Comparison of ENCODE assay signal across 8 cellular contexts in the genomic region with DNA sequence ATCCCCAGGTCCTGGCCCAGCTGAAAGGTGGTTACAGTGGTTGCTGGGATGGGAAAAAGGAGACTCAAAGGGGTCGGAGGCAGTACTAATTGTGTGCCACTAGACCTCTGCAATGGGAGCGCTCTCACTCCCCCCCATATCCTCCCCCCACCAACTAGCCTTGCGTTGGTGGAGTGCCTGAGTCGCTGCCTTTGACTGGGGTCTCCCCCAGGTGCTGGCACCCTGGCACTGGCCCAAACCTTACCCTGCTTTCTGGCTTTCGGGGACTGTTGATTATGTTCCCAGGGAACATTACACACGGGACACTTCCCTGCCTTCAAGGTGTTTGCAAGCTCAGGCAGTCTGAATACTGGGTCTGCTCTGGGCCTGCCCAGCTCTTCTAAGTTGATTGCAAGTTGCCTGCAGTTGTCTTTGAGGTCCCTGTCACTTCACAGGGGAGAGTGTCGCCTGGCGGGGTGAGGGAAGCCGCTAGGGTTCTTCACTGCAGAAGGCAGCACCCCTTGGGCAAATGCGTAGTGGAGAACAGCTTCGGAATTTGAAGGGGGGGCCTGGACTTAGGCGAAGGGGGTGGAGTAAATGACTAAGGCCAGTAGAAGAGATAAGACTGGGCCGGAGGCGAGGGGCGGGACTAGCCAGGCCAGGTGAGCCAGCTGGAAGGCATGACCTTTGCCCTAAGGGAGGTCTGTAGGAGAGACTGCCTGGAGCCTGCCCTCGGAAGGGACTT.
DNase-seq lines count a peak whose midpoint lies in the region; ATAC-seq and TF ChIP-seq lines count a peak whose summit lies in the region.

No MANE protein-coding gene starts in this region.

- no peaks in the 10 kb centered on the region for H3K9me3 ChIP-seq in MM.1S (replicated peaks; ENCODE audit: insufficient read depth, low read length)
- no peaks in the 10 kb centered on the region for H3K9me3 ChIP-seq in body of pancreas
- no peaks in the 10 kb centered on the region for H3K9me3 ChIP-seq in mononuclear cell (ENCODE audit: low read depth, low read length)
- H3K9me3 ChIP-seq in gastrocnemius medialis, result no peaks in the 10 kb centered on the region

- H3K27ac ChIP-seq in C4-2B, result peak overlapping the region; percentile 88
- H3K27ac ChIP-seq in MM.1S (ENCODE audit: low read length), result no peak overlapping the region
- peak overlapping the region; percentile 89 to 99 (median 96) for H3K27ac ChIP-seq in body of pancreas
- H3K27ac ChIP-seq in gastrocnemius medialis, result no peak overlapping the region

- no peaks in the 10 kb centered on the region for H3K9me2 ChIP-seq in MM.1S (replicated peaks; ENCODE audit: insufficient read depth, low read length)

- H3F3A ChIP-seq in MM.1S (ENCODE audit: insufficient read depth, low read length), result peaks cover 5% of the 10 kb centered on the region; the same call in 1 of the 2 replicates

- TF ChIP-seq CTCF in C4-2B (conservative IDR thresholded peaks at IDR 0.05) (no peak), MM.1S (IDR thresholded peaks at IDR 0.05; ENCODE audit: low read length) (no peak), body of pancreas (IDR thresholded peaks at IDR 0.05) (peak in 1 of 7 experiments; percentile 1), gastrocnemius medialis (IDR thresholded peaks at IDR 0.05 in 4 of 5, conservative IDR thresholded peaks at IDR 0.05 in 1 of 5) (no peak)

- H3K4me3 ChIP-seq in MM.1S (ENCODE audit: low read length) (peak overlapping the region; percentile 84; the same call in 1 of the 2 replicates), body of pancreas (peak overlapping the region in 1 of 2 donors; percentile 51), mononuclear cell (ENCODE audit: low read length) (peak overlapping the region; percentile 72), gastrocnemius medialis (no peak overlapping the region)

- H3K9ac ChIP-seq in MM.1S (ENCODE audit: low read length), result no peak overlapping the region

- peaks cover 21% of the 10 kb centered on the region for H3K4me1 ChIP-seq in MM.1S (ENCODE audit: low read length)
- H3K4me1 ChIP-seq in body of pancreas, result peaks cover 71% of the 10 kb centered on the region
- H3K4me1 ChIP-seq in mononuclear cell (ENCODE audit: insufficient read depth, low read length), result peaks cover 73% of the 10 kb centered on the region
- H3K4me1 ChIP-seq in gastrocnemius medialis, result peaks cover 3 to 9% of the 10 kb centered on the region in 2 donors

- H3K79me2 ChIP-seq in MM.1S (ENCODE audit: low read length), result peaks cover 28% of the 10 kb centered on the region

- intact Hi-C loops in body of pancreas (cut with DNase I) (no loop called here), gastrocnemius medialis (cut with DNase I; ENCODE audit: low total_unique reads) (loop anchor here (5.0 kb wide), 1 partner anchor 108 kb away; no protein-coding TSS in a partner anchor)

- H3K27me3 ChIP-seq in MM.1S (replicated peaks; ENCODE audit: insufficient read depth, low read length) (no peaks in the 10 kb centered on the region), body of pancreas (no peaks in the 10 kb centered on the region), mononuclear cell (ENCODE audit: insufficient read depth, low read length) (no peaks in the 10 kb centered on the region), gastrocnemius medialis (peaks cover 0 to 3% (median 0%) of the 10 kb centered on the region in 3 donors)

- peak; percentile 74 to 82 (median 80) for TF ChIP-seq POLR2A in body of pancreas (IDR thresholded peaks at IDR 0.05)
- TF ChIP-seq POLR2A in gastrocnemius medialis (IDR thresholded peaks at IDR 0.05), result no peak

- in situ Hi-C loops in gastrocnemius medialis (cut with MboI; ENCODE audit: low sequenced_read_pairs in 4 of 4), result no loop called here

- H3K4me2 ChIP-seq in MM.1S (ENCODE audit: low read depth, low read length), result peak overlapping the region; percentile 94

- no peak for DNase-seq in MM.1S
- peak; percentile 91 to 95 (median 94) for DNase-seq in body of pancreas
- DNase-seq in SIG-M5 (lab: John Stamatoyannopoulos, UW), result no peak
- no peak for DNase-seq in gastrocnemius medialis

- no peak overlapping the region for H2AFZ ChIP-seq in MM.1S (ENCODE audit: low read length)

- peak; percentile 60 for ATAC-seq in body of pancreas
- ATAC-seq in GM19397 (IDR thresholded peaks at IDR 0.05; ENCODE audit: unreplicated experiment), result no peak
- ATAC-seq in GM21447 (IDR thresholded peaks at IDR 0.05; ENCODE audit: unreplicated experiment), result no peak
- ATAC-seq in gastrocnemius medialis, result no peak

- 9 to 19% methylated on average over 12 to 16 of the region's 16 CpGs for WGBS in body of pancreas, 2 donors

- H4K20me1 ChIP-seq in MM.1S (ENCODE audit: insufficient read depth, low read length), result no peaks in the 10 kb centered on the region

- H3K36me3 ChIP-seq in MM.1S (replicated peaks; ENCODE audit: insufficient read depth, low read length) (no peaks in the 10 kb centered on the region), body of pancreas (replicated peaks in 1 of 2; ENCODE audit: insufficient read depth in 1 of 2, low read depth in 2 of 2) (no peaks in the 10 kb centered on the region), gastrocnemius medialis (no peaks in the 10 kb centered on the region)

Comparison
In these comparisons a context has a peak if more than half of its experiments do, and no peak if none do; other contexts are left out.
1. H3K27ac ChIP-seq: peak in C4-2B (single experiment) and body of pancreas (4 of 4); none in MM.1S (single experiment) and gastrocnemius medialis (0 of 4).
2. DNase-seq: peak in body of pancreas (4 of 4); none in MM.1S (single experiment), SIG-M5 (single experiment) and gastrocnemius medialis (0 of 2).
3. H3K4me3 ChIP-seq: peak in MM.1S (single experiment) and mononuclear cell (single experiment); none in gastrocnemius medialis (0 of 4).
4. POLR2A ChIP-seq: peak in body of pancreas (3 of 3); none in gastrocnemius medialis (0 of 2).